ENCODE assay signal across 1 cellular context in the genomic region with DNA sequence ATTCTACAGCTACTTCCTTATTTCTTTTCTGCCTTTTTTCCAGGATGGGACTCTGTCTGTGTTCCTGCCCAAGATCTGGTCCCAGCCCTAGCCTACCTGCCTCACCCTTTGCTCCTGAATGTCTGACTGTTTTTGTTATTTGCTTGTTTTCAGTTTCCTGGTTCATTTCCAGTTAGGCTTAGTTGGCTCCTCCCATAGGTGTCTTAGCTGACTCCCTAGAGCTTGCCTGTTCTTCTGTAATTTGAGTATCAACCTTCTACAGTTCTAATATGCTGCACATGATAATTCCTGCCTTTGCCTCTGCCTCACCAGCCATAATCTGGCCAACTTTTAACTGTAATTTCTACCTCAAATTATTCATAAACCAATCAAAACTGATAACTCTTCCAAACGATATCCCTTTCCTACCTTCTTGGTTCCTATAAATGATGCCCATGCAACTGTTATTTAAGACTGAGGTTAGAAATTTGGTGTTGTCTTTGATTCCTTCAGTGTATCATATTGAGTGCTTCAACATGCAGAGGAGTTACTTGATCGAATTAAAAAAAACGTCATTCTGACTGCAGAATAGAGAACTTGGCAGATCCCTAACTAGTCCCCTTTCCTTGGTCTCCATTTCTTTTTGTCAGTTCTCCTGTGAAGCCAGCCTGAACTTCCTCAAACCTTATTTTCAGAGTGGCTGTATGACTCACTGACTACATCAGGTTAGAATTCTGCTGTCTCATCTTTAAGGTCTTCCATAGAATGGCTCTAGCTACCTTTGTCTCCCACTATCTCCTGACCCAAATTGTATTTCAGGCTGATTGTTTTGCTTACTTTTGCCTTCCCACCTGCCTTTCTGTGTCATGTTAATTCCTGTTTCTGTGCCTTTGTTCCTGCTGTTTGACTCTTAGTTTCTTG.
TF ChIP-seq lines count a peak whose summit lies in the region.

No MANE protein-coding gene starts in this region.

TF ChIP-seq in K562, 482 proteins besides CTCF, POLR2A, EP300 and RAD21 (continued from another document and continues in another):
- TF ChIP-seq MGA (IDR thresholded peaks at IDR 0.05) (peak; percentile 37; the same call in 1 of the 2 replicates), HLTF (IDR thresholded peaks at IDR 0.05) (peak; percentile 66; the same call in 1 of the 2 replicates), NFRKB (IDR thresholded peaks at IDR 0.05; ENCODE audit: low read depth) (peak; percentile 85; the same call in 1 of the 2 replicates), CREM (IDR thresholded peaks at IDR 0.05; ENCODE audit: low read depth) (peak; percentile 38; the same call in 1 of the 2 replicates), ELF1 (tag; IDR thresholded peaks at IDR 0.05) (peak; percentile 73), HNRNPL (IDR thresholded peaks at IDR 0.05; ENCODE audit: low read depth, low read length) (no peak), CHAMP1 (IDR thresholded peaks at IDR 0.05) (peak; percentile 72; the same call in 1 of the 2 replicates), FOXK2 (conservative IDR thresholded peaks at IDR 0.05 in 1 of 2, IDR thresholded peaks at IDR 0.05 in 1 of 2; ENCODE audit: low read depth in 2 of 2) (peak; percentile 59 to 62), MYBL2 (IDR thresholded peaks at IDR 0.05; ENCODE audit: low read depth) (no peak), MYBL2 (CRISPR knock-in tag; IDR thresholded peaks at IDR 0.05; ENCODE audit: borderline replicate concordance) (no peak), PHTF2 (CRISPR knock-in tag; IDR thresholded peaks at IDR 0.05) (no peak), MCM3 (IDR thresholded peaks at IDR 0.05) (no peak), BRD4 (IDR thresholded peaks at IDR 0.05) (0 out of 2 replicates have a peak, but pooled peaks have one; percentile 5), RCOR1 (IDR thresholded peaks at IDR 0.05; ENCODE audit: borderline replicate concordance in 1 of 2, low read depth in 2 of 2, low read length in 2 of 2) (0 out of 4 replicates have a peak, but pooled peaks of 1 of the 2 experiments have one; percentile 54), TEAD4 (IDR thresholded peaks at IDR 0.05; ENCODE audit: low read length) (peak; percentile 60), TEAD4 (CRISPR knock-in tag; IDR thresholded peaks at IDR 0.05; ENCODE audit: borderline replicate concordance) (no peak)
- TF ChIP-seq, protein P1, sequence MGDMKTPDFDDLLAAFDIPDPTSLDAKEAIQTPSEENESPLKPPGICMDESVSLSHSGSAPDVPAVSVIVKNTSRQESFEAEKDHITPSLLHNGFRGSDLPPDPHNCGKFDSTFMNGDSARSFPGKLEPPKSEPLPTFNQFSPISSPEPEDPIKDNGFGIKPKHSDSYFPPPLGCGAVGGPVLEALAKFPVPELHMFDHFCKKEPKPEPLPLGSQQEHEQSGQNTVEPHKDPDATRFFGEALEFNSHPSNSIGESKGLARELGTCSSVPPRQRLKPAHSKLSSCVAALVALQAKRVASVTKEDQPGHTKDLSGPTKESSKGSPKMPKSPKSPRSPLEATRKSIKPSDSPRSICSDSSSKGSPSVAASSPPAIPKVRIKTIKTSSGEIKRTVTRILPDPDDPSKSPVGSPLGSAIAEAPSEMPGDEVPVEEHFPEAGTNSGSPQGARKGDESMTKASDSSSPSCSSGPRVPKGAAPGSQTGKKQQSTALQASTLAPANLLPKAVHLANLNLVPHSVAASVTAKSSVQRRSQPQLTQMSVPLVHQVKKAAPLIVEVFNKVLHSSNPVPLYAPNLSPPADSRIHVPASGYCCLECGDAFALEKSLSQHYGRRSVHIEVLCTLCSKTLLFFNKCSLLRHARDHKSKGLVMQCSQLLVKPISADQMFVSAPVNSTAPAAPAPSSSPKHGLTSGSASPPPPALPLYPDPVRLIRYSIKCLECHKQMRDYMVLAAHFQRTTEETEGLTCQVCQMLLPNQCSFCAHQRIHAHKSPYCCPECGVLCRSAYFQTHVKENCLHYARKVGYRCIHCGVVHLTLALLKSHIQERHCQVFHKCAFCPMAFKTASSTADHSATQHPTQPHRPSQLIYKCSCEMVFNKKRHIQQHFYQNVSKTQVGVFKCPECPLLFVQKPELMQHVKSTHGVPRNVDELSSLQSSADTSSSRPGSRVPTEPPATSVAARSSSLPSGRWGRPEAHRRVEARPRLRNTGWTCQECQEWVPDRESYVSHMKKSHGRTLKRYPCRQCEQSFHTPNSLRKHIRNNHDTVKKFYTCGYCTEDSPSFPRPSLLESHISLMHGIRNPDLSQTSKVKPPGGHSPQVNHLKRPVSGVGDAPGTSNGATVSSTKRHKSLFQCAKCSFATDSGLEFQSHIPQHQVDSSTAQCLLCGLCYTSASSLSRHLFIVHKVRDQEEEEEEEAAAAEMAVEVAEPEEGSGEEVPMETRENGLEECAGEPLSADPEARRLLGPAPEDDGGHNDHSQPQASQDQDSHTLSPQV (IDR thresholded peaks at IDR 0.05) = peak; percentile 68
- TF ChIP-seq, protein P2, sequence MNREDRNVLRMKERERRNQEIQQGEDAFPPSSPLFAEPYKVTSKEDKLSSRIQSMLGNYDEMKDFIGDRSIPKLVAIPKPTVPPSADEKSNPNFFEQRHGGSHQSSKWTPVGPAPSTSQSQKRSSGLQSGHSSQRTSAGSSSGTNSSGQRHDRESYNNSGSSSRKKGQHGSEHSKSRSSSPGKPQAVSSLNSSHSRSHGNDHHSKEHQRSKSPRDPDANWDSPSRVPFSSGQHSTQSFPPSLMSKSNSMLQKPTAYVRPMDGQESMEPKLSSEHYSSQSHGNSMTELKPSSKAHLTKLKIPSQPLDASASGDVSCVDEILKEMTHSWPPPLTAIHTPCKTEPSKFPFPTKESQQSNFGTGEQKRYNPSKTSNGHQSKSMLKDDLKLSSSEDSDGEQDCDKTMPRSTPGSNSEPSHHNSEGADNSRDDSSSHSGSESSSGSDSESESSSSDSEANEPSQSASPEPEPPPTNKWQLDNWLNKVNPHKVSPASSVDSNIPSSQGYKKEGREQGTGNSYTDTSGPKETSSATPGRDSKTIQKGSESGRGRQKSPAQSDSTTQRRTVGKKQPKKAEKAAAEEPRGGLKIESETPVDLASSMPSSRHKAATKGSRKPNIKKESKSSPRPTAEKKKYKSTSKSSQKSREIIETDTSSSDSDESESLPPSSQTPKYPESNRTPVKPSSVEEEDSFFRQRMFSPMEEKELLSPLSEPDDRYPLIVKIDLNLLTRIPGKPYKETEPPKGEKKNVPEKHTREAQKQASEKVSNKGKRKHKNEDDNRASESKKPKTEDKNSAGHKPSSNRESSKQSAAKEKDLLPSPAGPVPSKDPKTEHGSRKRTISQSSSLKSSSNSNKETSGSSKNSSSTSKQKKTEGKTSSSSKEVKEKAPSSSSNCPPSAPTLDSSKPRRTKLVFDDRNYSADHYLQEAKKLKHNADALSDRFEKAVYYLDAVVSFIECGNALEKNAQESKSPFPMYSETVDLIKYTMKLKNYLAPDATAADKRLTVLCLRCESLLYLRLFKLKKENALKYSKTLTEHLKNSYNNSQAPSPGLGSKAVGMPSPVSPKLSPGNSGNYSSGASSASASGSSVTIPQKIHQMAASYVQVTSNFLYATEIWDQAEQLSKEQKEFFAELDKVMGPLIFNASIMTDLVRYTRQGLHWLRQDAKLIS (CRISPR knock-in tag; IDR thresholded peaks at IDR 0.05) = no peak
- TF ChIP-seq, protein P3, sequence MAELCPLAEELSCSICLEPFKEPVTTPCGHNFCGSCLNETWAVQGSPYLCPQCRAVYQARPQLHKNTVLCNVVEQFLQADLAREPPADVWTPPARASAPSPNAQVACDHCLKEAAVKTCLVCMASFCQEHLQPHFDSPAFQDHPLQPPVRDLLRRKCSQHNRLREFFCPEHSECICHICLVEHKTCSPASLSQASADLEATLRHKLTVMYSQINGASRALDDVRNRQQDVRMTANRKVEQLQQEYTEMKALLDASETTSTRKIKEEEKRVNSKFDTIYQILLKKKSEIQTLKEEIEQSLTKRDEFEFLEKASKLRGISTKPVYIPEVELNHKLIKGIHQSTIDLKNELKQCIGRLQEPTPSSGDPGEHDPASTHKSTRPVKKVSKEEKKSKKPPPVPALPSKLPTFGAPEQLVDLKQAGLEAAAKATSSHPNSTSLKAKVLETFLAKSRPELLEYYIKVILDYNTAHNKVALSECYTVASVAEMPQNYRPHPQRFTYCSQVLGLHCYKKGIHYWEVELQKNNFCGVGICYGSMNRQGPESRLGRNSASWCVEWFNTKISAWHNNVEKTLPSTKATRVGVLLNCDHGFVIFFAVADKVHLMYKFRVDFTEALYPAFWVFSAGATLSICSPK (IDR thresholded peaks at IDR 0.05; ENCODE audit: borderline replicate concordance) = peak; percentile 79; the same call in 1 of the 2 replicates
- TF ChIP-seq, protein P4, sequence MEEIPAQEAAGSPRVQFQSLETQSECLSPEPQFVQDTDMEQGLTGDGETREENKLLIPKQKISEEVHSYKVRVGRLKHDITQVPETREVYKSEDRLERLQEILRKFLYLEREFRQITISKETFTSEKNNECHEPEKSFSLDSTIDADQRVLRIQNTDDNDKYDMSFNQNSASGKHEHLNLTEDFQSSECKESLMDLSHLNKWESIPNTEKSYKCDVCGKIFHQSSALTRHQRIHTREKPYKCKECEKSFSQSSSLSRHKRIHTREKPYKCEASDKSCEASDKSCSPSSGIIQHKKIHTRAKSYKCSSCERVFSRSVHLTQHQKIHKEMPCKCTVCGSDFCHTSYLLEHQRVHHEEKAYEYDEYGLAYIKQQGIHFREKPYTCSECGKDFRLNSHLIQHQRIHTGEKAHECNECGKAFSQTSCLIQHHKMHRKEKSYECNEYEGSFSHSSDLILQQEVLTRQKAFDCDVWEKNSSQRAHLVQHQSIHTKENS (CRISPR knock-in tag; IDR thresholded peaks at IDR 0.05) = no peak
